Comparison of ENCODE assay signal across 27 cellular contexts in the genomic region with DNA sequence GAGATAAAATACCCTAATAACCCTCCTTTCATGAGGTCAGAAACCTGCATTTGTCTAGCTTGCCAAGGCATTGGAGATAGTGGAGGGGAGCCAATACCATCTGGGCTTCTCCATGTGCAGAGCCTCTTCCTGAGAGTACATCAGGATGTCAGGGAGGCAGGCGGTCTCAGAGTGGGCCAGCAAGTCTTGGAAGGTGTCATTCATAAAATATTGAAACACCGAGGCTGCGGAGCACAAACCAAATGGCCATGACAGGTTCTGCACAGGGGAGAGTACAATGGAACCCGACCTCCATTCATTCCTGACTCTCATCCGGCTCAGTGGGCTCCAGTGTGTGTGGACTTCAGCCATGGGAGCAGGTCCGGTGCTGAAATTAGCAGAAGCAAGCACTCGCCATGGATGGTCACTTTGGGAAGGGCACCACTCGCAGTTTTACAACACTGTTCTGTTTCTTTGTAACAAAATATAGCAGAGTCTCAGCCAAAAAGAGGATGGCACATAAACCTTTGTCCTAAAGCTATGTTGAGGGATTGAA.
"Had no signal": no experiment of that assay in that cellular context is flagged by ENCODE, and none has a peak within 500 bp of the region (broad histone marks: within the 10 kb centered on the region; RNA-seq: fewer than 3 reads in every experiment).

No MANE protein-coding gene starts in this region.

- H3K27me3 ChIP-seq: ascending aorta, body of pancreas, MG63, Peyer's patch had no signal

- FAIRE-seq: bronchial epithelial cell, TTC549 had no signal

- H3K4me3 Mint-ChIP-seq: activated B cell treated with CpG ODN at 0.5 μM for 24 hours; activated CD4-positive, alpha-beta T cell treated with anti-CD3 and anti-CD28 coated beads, Interleukin-2, amount 10 ng/mL, durations not matched to agents 24 days and 14 days; activated naive CD8-positive, alpha-beta T cell treated with anti-CD3 and anti-CD28 coated beads, Interleukin-2, amount 50 U/mL, for 24 hours; activated T-cell treated with anti-CD3 and anti-CD28 coated beads, Interleukin-2, amount 50 U/mL, for 4 hours; T-helper 17 cell had no signal

- H3K36me3 Mint-ChIP-seq: activated naive CD4-positive, alpha-beta T cell treated with anti-CD3 and anti-CD28 coated beads, Interleukin-2, amount 50 U/mL, for 72 hours had no signal

- H3K27ac Mint-ChIP-seq: activated B cell treated with CpG ODN at 0.5 μM for 24 hours; activated CD4-positive, alpha-beta T cell treated with anti-CD3 and anti-CD28 coated beads, Interleukin-2, amount 10 ng/mL, durations not matched to agents 24 days and 14 days; activated naive CD4-positive, alpha-beta T cell treated with anti-CD3 and anti-CD28 coated beads, Interleukin-2, amount 50 U/mL, for 72 hours; activated naive CD8-positive, alpha-beta T cell treated with anti-CD3 and anti-CD28 coated beads, Interleukin-2, amount 50 U/mL, for 24 hours; T-helper 17 cell had no signal

- H3K4me1 ChIP-seq: body of pancreas, Peyer's patch had no signal

- H3K4me1 Mint-ChIP-seq: activated B cell treated with CpG ODN at 0.5 μM for 24 hours; activated CD4-positive, alpha-beta T cell treated with anti-CD3 and anti-CD28 coated beads, Interleukin-2, amount 10 ng/mL, durations not matched to agents 24 days and 14 days; activated naive CD8-positive, alpha-beta T cell treated with anti-CD3 and anti-CD28 coated beads, Interleukin-2, amount 50 U/mL, for 24 hours had no signal

- DNase-seq: activated B cell treated with CpG ODN at 0.5 μM for 24 hours; activated CD4-positive, alpha-beta T cell treated with anti-CD3 and anti-CD28 coated beads for 1 hour; activated CD4-positive, alpha-beta T cell treated with anti-CD3 and anti-CD28 coated beads, Interleukin-2, amount 10 ng/mL, durations not matched to agents 24 days and 14 days; activated CD4-positive, alpha-beta T cell treated with anti-CD3 and anti-CD28 coated beads, Interleukin-2, amount 50 U/mL, for 48 hours; activated CD8-positive, alpha-beta memory T cell treated with anti-CD3 and anti-CD28 coated beads for 24 hours; activated effector memory CD4-positive, alpha-beta T cell treated with anti-CD3 and anti-CD28 coated beads, Interleukin-2, amount 50 U/mL, for 16 hours; activated naive CD4-positive, alpha-beta T cell treated with Interleukin-2 at 50 U/mL for 16 hours; activated naive CD8-positive, alpha-beta T cell treated with anti-CD3 and anti-CD28 coated beads, Interleukin-2, amount 50 U/mL, for 24 hours; activated T-cell treated with anti-CD3 and anti-CD28 coated beads, Interleukin-2, amount 50 U/mL, for 4 hours; amniotic stem cell; body of pancreas; central memory CD4-positive, alpha-beta T cell; MG63; NCI-H1105; NCI-H187 treated with DMSO at 0.1 percent for 48 hours; NCI-H2081 treated with DMSO at 0.1 percent for 48 hours; NCI-H82; OCI-M1; Peyer's patch; SHP77; T-helper 17 cell; T1000 had no signal

- ATAC-seq: activated naive CD4-positive, alpha-beta T cell treated with anti-CD3 and anti-CD28 coated beads, Interleukin-2, amount 50 U/mL, for 72 hours; activated naive CD8-positive, alpha-beta T cell treated with anti-CD3 and anti-CD28 coated beads, Interleukin-2, amount 50 U/mL, for 24 hours; activated T-cell treated with anti-CD3 and anti-CD28 coated beads, Interleukin-2, amount 50 U/mL, for 4 hours; body of pancreas; T-helper 17 cell had no signal

- H3K36me3 ChIP-seq: ascending aorta, MG63, Peyer's patch had no signal

- H3K27ac ChIP-seq: ascending aorta, body of pancreas, Peyer's patch, RWPE1 had no signal

- H3K9me3 Mint-ChIP-seq: activated B cell treated with CpG ODN at 0.5 μM for 24 hours; activated CD4-positive, alpha-beta T cell treated with anti-CD3 and anti-CD28 coated beads, Interleukin-2, amount 10 ng/mL, durations not matched to agents 24 days and 14 days; activated naive CD4-positive, alpha-beta T cell treated with anti-CD3 and anti-CD28 coated beads, Interleukin-2, amount 50 U/mL, for 72 hours; activated naive CD8-positive, alpha-beta T cell treated with anti-CD3 and anti-CD28 coated beads, Interleukin-2, amount 50 U/mL, for 24 hours; activated T-cell treated with anti-CD3 and anti-CD28 coated beads, Interleukin-2, amount 50 U/mL, for 4 hours had no signal

- H3K4me3 ChIP-seq: ascending aorta, body of pancreas, MG63, Peyer's patch had no signal

- H3K9me3 ChIP-seq: ascending aorta, body of pancreas, MG63, Peyer's patch had no signal
